Comparison of ENCODE assay signal across 1 cellular context in genomic region chr5:131633830-131634229, GRCh38.
TF ChIP-seq lines count a peak whose summit lies in the region.

No MANE protein-coding gene starts in this region.

TF ChIP-seq in K562, 482 proteins besides CTCF, POLR2A, EP300 and RAD21 (continued from another document):
- TF ChIP-seq CHAMP1 (IDR thresholded peaks at IDR 0.05) (no peak), ZNF444 (CRISPR knock-in tag; IDR thresholded peaks at IDR 0.05) (no peak), ZNF408 (CRISPR knock-in tag; IDR thresholded peaks at IDR 0.05; ENCODE audit: low read depth) (no peak), USF1 (CRISPR knock-in tag; IDR thresholded peaks at IDR 0.05) (no peak), E4F1 (CRISPR knock-in tag; IDR thresholded peaks at IDR 0.05; ENCODE audit: borderline replicate concordance) (peak; percentile 28; the same call in 1 of the 2 replicates)
TF ChIP-seq in K562: peak in this region for 8.
